1 cellular context compared by ENCODE assay signal in genomic region chr6:34237722-34238506, GRCh38.
TF ChIP-seq lines count a peak whose summit lies in the region.

No MANE protein-coding gene starts in this region.

TF ChIP-seq in HepG2, 621 proteins besides CTCF, POLR2A, EP300 and RAD21 (continued from another document):
- TF ChIP-seq, protein P1, sequence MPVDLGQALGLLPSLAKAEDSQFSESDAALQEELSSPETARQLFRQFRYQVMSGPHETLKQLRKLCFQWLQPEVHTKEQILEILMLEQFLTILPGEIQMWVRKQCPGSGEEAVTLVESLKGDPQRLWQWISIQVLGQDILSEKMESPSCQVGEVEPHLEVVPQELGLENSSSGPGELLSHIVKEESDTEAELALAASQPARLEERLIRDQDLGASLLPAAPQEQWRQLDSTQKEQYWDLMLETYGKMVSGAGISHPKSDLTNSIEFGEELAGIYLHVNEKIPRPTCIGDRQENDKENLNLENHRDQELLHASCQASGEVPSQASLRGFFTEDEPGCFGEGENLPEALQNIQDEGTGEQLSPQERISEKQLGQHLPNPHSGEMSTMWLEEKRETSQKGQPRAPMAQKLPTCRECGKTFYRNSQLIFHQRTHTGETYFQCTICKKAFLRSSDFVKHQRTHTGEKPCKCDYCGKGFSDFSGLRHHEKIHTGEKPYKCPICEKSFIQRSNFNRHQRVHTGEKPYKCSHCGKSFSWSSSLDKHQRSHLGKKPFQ (CRISPR knock-in tag; IDR thresholded peaks at IDR 0.05; ENCODE audit: insufficient replicate concordance): peak; percentile 93
- TF ChIP-seq, protein P2, sequence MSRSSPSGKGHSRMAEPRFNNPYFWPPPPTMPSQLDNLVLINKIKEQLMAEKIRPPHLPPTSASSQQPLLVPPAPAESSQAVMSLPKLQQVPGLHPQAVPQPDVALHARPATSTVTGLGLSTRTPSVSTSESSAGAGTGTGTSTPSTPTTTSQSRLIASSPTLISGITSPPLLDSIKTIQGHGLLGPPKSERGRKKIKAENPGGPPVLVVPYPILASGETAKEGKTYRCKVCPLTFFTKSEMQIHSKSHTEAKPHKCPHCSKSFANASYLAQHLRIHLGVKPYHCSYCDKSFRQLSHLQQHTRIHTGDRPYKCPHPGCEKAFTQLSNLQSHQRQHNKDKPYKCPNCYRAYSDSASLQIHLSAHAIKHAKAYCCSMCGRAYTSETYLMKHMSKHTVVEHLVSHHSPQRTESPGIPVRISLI (CRISPR knock-in tag; IDR thresholded peaks at IDR 0.05; ENCODE audit: borderline replicate concordance): peak; percentile 49; the same call in 1 of the 2 replicates
- TF ChIP-seq, protein P3, sequence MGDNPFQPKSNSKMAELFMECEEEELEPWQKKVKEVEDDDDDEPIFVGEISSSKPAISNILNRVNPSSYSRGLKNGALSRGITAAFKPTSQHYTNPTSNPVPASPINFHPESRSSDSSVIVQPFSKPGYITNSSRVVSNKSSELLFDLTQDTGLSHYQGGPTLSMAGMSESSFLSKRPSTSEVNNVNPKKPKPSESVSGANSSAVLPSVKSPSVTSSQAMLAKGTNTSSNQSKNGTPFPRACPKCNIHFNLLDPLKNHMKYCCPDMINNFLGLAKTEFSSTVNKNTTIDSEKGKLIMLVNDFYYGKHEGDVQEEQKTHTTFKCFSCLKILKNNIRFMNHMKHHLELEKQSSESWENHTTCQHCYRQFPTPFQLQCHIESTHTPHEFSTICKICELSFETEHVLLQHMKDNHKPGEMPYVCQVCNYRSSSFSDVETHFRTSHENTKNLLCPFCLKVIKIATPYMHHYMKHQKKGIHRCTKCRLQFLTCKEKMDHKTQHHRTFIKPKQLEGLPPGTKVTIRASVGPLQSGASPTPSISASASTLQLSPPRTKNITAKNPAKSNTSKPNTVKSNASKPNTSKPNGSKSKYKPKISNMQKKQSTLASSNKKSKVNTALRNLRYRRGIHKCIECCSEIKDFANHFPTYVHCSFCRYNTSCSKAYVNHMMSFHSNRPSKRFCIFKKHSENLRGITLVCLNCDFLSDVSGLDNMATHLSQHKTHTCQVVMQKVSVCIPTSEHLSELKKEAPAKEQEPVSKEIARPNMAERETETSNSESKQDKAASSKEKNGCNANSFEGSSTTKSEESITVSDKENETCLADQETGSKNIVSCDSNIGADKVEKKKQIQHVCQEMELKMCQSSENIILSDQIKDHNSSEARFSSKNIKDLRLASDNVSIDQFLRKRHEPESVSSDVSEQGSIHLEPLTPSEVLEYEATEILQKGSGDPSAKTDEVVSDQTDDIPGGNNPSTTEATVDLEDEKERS (CRISPR knock-in tag; IDR thresholded peaks at IDR 0.05): no peak
- TF ChIP-seq RBFOX2 (IDR thresholded peaks at IDR 0.05; ENCODE audit: low read depth, low read length): peak; percentile 81
- TF ChIP-seq MLX (CRISPR knock-in tag; IDR thresholded peaks at IDR 0.05): peak; percentile 81
- no peak for TF ChIP-seq ZNF513 (CRISPR knock-in tag; conservative IDR thresholded peaks at IDR 0.05)
- peak; percentile 97 for TF ChIP-seq ZNF230 (CRISPR knock-in tag; IDR thresholded peaks at IDR 0.05)
- TF ChIP-seq GABPA (IDR thresholded peaks at IDR 0.05; ENCODE audit: low read depth, low read length): peak; percentile 57
- TF ChIP-seq GABPA (CRISPR knock-in tag; IDR thresholded peaks at IDR 0.05; ENCODE audit: low read depth): peak; percentile 58
- TF ChIP-seq GFI1 (CRISPR knock-in tag; IDR thresholded peaks at IDR 0.05; ENCODE audit: borderline replicate concordance): peak; percentile 82; the same call in 1 of the 2 replicates
- peak; percentile 96 for TF ChIP-seq ZNF883 (CRISPR knock-in tag; IDR thresholded peaks at IDR 0.05; ENCODE audit: not compliant biosample characterization)
- peak; percentile 84; the same call in 1 of the 2 replicates for TF ChIP-seq ETV6 (CRISPR knock-in tag; conservative IDR thresholded peaks at IDR 0.05)
- no peak for TF ChIP-seq ZNF660 (CRISPR knock-in tag; IDR thresholded peaks at IDR 0.05; ENCODE audit: borderline replicate concordance, low read depth)
- peak; percentile 70 for TF ChIP-seq MED1 (CRISPR knock-in tag; IDR thresholded peaks at IDR 0.05)
- no peak for TF ChIP-seq SOX6 (IDR thresholded peaks at IDR 0.05)
- TF ChIP-seq SOX6 (CRISPR knock-in tag; IDR thresholded peaks at IDR 0.05): peak; percentile 45; the same call in 1 of the 2 replicates
- peak; percentile 86 for TF ChIP-seq CERS6 (CRISPR knock-in tag; IDR thresholded peaks at IDR 0.05)
- TF ChIP-seq SNAPC2 (CRISPR knock-in tag; IDR thresholded peaks at IDR 0.05): peak; percentile 93; the same call in 1 of the 2 replicates
- TF ChIP-seq, protein P4, sequence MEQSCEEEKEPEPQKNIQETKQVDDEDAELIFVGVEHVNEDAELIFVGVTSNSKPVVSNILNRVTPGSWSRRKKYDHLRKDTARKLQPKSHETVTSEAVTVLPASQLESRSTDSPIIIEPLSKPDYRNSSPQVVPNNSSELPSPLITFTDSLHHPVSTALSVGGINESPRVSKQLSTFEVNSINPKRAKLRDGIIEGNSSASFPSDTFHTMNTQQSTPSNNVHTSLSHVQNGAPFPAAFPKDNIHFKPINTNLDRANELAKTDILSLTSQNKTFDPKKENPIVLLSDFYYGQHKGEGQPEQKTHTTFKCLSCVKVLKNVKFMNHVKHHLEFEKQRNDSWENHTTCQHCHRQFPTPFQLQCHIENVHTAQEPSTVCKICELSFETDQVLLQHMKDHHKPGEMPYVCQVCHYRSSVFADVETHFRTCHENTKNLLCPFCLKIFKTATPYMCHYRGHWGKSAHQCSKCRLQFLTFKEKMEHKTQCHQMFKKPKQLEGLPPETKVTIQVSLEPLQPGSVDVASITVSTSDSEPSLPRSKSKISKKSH (CRISPR knock-in tag; IDR thresholded peaks at IDR 0.05; ENCODE audit: borderline replicate concordance): peak; percentile 99
- TF ChIP-seq, protein P5, sequence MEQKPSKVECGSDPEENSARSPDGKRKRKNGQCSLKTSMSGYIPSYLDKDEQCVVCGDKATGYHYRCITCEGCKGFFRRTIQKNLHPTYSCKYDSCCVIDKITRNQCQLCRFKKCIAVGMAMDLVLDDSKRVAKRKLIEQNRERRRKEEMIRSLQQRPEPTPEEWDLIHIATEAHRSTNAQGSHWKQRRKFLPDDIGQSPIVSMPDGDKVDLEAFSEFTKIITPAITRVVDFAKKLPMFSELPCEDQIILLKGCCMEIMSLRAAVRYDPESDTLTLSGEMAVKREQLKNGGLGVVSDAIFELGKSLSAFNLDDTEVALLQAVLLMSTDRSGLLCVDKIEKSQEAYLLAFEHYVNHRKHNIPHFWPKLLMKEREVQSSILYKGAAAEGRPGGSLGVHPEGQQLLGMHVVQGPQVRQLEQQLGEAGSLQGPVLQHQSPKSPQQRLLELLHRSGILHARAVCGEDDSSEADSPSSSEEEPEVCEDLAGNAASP (CRISPR knock-in tag; IDR thresholded peaks at IDR 0.05; ENCODE audit: borderline replicate concordance): peak; percentile 49; the same call in 1 of the 2 replicates
- no peak for TF ChIP-seq PAF1 (CRISPR knock-in tag; IDR thresholded peaks at IDR 0.05)
- no peak for TF ChIP-seq ZNF615 (CRISPR knock-in tag; IDR thresholded peaks at IDR 0.05; ENCODE audit: borderline replicate concordance)
- peak; percentile 98 for TF ChIP-seq ZNF709 (CRISPR knock-in tag; IDR thresholded peaks at IDR 0.05)
- TF ChIP-seq, protein P6, sequence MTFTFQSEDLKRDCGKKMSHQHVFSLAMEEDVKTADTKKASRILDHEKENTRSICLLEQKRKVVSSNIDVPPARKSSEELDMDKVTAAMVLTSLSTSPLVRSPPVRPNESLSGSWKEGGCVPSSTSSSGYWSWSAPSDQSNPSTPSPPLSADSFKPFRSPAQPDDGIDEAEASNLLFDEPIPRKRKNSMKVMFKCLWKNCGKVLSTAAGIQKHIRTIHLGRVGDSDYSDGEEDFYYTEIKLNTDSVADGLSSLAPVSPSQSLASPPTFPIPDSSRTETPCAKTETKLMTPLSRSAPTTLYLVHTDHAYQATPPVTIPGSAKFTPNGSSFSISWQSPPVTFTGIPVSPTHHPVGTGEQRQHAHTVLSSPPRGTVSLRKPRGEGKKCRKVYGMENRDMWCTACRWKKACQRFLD (CRISPR knock-in tag; IDR thresholded peaks at IDR 0.05; ENCODE audit: borderline replicate concordance): peak; percentile 98
- TF ChIP-seq MAX (IDR thresholded peaks at IDR 0.05): peak; percentile 100
- peak; percentile 93 for TF ChIP-seq E2F5 (CRISPR knock-in tag; conservative IDR thresholded peaks at IDR 0.05)
- peak; percentile 92; the same call in 1 of the 2 replicates for TF ChIP-seq ZNF788 (CRISPR knock-in tag; IDR thresholded peaks at IDR 0.05; ENCODE audit: borderline replicate concordance)
- no peak for TF ChIP-seq ZNF282 (IDR thresholded peaks at IDR 0.05; ENCODE audit: partially characterized antibody)
- TF ChIP-seq ZMYM3 (CRISPR knock-in tag; IDR thresholded peaks at IDR 0.05): peak; percentile 63; the same call in 1 of the 2 replicates
- TF ChIP-seq ZNF567 (CRISPR knock-in tag; IDR thresholded peaks at IDR 0.05; ENCODE audit: borderline replicate concordance): peak; percentile 90; the same call in 1 of the 2 replicates
- peak; percentile 99 for TF ChIP-seq EEA1 (CRISPR knock-in tag; IDR thresholded peaks at IDR 0.05; ENCODE audit: borderline replicate concordance)
- TF ChIP-seq ZNF44 (CRISPR knock-in tag; IDR thresholded peaks at IDR 0.05): no peak
- peak; percentile 90; the same call in 1 of the 2 replicates for TF ChIP-seq ZNF432 (CRISPR knock-in tag; IDR thresholded peaks at IDR 0.05; ENCODE audit: borderline replicate concordance)
- TF ChIP-seq SPEN (CRISPR knock-in tag; IDR thresholded peaks at IDR 0.05; ENCODE audit: low read depth): peak; percentile 91
- no peak for TF ChIP-seq ARNT (IDR thresholded peaks at IDR 0.05)
TF ChIP-seq in HepG2: peak in this region for 388.
